ENCODE assay signal across 13 cellular contexts in the genomic region with DNA sequence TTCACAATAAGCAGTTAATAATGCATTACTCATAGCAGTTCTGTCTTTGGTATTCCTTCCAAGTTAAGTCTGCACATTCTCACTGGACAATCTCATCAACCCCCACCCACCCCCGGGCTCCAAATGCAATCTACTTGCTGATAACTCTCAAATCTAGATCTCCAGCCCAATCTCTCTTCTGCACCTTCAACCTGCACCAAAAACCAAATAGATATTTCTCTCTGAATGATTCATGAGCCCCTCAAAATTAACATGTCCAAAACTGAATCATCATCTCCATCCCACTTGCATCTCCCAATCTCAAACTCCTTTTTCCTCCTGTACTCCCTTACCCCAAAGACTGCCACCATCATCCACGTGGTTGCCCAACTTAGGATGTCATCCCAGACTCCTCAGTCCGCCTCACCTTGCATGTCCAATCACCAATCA.
DNase-seq lines count a peak whose midpoint lies in the region; ATAC-seq lines count a peak whose summit lies in the region.
"Had no signal": no experiment of that assay in that cellular context is flagged by ENCODE, and none has a peak within 500 bp of the region (broad histone marks: within the 10 kb centered on the region; RNA-seq: fewer than 3 reads in every experiment).

No MANE protein-coding gene starts in this region.

- peaks cover 56% of the 10 kb centered on the region for H3K79me2 ChIP-seq in ACC112 (ENCODE audit: control insufficient read depth, insufficient read depth, low read length, unreplicated experiment)

- peak overlapping the region; percentile 31 for H2AFZ ChIP-seq in ACC112 (ENCODE audit: low read length, unreplicated experiment)

- no peak overlapping the region for H3K27ac ChIP-seq in ACC112 (ENCODE audit: low read depth, low read length)
- H3K27ac ChIP-seq in caudate nucleus (ENCODE audit: low read depth, low read length): no peak overlapping the region
- H3K27ac ChIP-seq: prostate gland, transverse colon, WERI-Rb-1 had no signal

- peak; percentile 60 for DNase-seq in ELR (ENCODE audit: low read depth)
- peak; percentile 21 for DNase-seq in amniotic epithelial cell (ENCODE audit: low read depth)
- DNase-seq in iris pigment epithelial cell (ENCODE audit: low read depth): peak; percentile 60
- no peak for DNase-seq in stimulated activated naive CD4-positive, alpha-beta T cell treated with Interleukin-2 at 50 U/mL for 16 hours (lab: John Stamatoyannopoulos, UW)
- no peak for DNase-seq in HuH-7.5 (ENCODE audit: low spot score)
- no peak for DNase-seq in caudate nucleus (lab: John Stamatoyannopoulos, UW)
- DNase-seq: activated CD8-positive, alpha-beta memory T cell treated with anti-CD3 and anti-CD28 coated beads, Interleukin-2, amount 10 ng/mL, durations not matched to agents 7 days and 5 days; cerebellar nuclear complex; transverse colon; WERI-Rb-1 had no signal

- ATAC-seq in HG03175 (IDR thresholded peaks at IDR 0.05; ENCODE audit: unreplicated experiment): no peak
- ATAC-seq: activated CD8-positive, alpha-beta memory T cell treated with anti-CD3 and anti-CD28 coated beads, Interleukin-2, amount 10 ng/mL, durations not matched to agents 7 days and 5 days had no signal

- H3K4me3 ChIP-seq in ACC112 (ENCODE audit: low read depth, low read length): peak overlapping the region; percentile 46
- H3K4me3 ChIP-seq: prostate gland, transverse colon had no signal

- H3K36me3 ChIP-seq in ACC112 (ENCODE audit: insufficient read depth, low read length): peaks cover 6% of the 10 kb centered on the region; the same call in 1 of the 2 replicates
- H3K36me3 ChIP-seq: prostate gland, transverse colon, WERI-Rb-1 had no signal

- peaks cover 43% of the 10 kb centered on the region for H3K4me1 ChIP-seq in ACC112 (ENCODE audit: control insufficient read depth, insufficient read depth, low read length, unreplicated experiment)

- H3K27me3 ChIP-seq in ACC112 (ENCODE audit: insufficient read depth, low read length): no peaks in the 10 kb centered on the region
- H3K27me3 ChIP-seq: transverse colon had no signal

Comparison
In these comparisons a context has a peak if more than half of its experiments do, and no peak if none do; other contexts are left out.
1. DNase-seq: peak in ELR (single experiment), amniotic epithelial cell (single experiment) and iris pigment epithelial cell (single experiment); none in stimulated activated naive CD4-positive, alpha-beta T cell treated with Interleukin-2 at 50 U/mL for 16 hours (single experiment), HuH-7.5 (single experiment) and caudate nucleus (0 of 61).